ENCODE assay signal across 7 cellular contexts in the genomic region with DNA sequence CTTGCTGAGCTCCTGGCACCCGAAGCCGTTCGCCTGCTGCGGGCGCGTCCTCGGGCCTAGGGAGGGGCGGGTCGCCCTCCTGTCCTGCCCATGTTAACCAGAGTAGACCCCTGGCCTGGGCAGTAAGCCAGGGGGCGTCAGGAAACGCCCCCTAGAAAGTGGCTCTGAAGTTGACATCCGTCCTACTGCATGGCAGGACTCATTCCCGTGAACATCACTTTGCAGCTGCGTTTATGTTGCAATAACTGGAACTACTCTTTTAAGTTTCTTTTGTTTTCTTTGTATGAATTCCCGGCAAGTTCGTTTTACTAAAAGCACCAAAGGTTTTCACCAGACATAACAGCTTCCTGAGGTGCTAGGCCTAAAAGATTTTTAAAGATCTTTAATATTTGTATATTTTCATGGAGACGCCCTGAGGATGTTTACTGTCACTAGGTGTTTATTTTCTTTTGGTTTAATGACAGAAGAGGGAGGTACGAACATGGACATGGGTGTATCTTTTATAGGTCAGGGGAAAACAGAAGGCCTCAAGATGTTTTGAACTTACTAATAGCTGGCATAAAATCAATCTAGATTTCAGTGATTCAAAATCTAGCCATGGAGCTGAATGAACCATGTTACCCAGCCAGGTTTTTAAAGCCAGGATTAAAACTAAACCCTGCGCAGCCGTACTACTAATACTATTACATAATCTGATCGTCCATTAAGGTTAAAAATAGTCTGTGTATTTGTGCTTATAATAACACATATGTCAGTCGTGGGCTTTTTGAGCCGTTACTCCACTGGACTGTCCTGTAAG. TPM values are rescaled to one million over a fixed set of nuclear protein-coding genes. Genes with fewer than 3 reads are reported as not detected.
DNase-seq lines count a peak whose midpoint lies in the region; ATAC-seq and TF ChIP-seq lines count a peak whose summit lies in the region.

No MANE protein-coding gene starts in this region.

- H3K4me2 ChIP-seq in Loucy (ENCODE audit: low read depth, low read length, poor library complexity, severe bottlenecking) = peak overlapping the region; percentile 87

- H3K9me3 ChIP-seq in Loucy (ENCODE audit: insufficient read depth, low read depth, low read length) (no peaks in the 10 kb centered on the region), adipocyte (ENCODE audit: control insufficient read depth, low read length) (no peaks in the 10 kb centered on the region), gastrocnemius medialis (no peaks in the 10 kb centered on the region)

- H3K4me1 ChIP-seq in Loucy (ENCODE audit: insufficient read depth, low read length, poor library complexity, severe bottlenecking) (peaks cover 52% of the 10 kb centered on the region), adipocyte (ENCODE audit: control insufficient read depth, insufficient read depth, low read length) (peaks cover 34% of the 10 kb centered on the region), gastrocnemius medialis (peaks cover 32 to 48% of the 10 kb centered on the region in 2 donors)

- peak; percentile 9 for ATAC-seq in GM18519 (IDR thresholded peaks at IDR 0.05; ENCODE audit: low FRiP score, unreplicated experiment)
- ATAC-seq in gastrocnemius medialis = peak; percentile 52 to 63
- no peak for ATAC-seq in GM18907 (IDR thresholded peaks at IDR 0.05; ENCODE audit: unreplicated experiment)
- no peak for ATAC-seq in HG02571 (IDR thresholded peaks at IDR 0.05; ENCODE audit: unreplicated experiment)

- peak overlapping the region; percentile 99 to 100 (median 99) for H3K27ac ChIP-seq in gastrocnemius medialis

- intact Hi-C loops in gastrocnemius medialis (cut with DNase I; ENCODE audit: low total_unique reads) = loop anchor here (1.0 to 5.0 kb wide), 3 partner anchors 21 to 455 kb away; a partner anchor contains a TSS

- peak overlapping the region; percentile 97 for H2AFZ ChIP-seq in Loucy (ENCODE audit: low read length)

- peaks cover 44% of the 10 kb centered on the region for H4K20me1 ChIP-seq in Loucy (ENCODE audit: insufficient read depth, low read length, poor library complexity, severe bottlenecking)

- H3F3A ChIP-seq in Loucy (ENCODE audit: low read depth) = no peaks in the 10 kb centered on the region

- H3K27me3 ChIP-seq in Loucy (ENCODE audit: insufficient read depth, low read length, poor library complexity, severe bottlenecking) = no peaks in the 10 kb centered on the region
- no peaks in the 10 kb centered on the region for H3K27me3 ChIP-seq in adipocyte (replicated peaks; ENCODE audit: control insufficient read depth, insufficient read depth, low read length)
- H3K27me3 ChIP-seq in gastrocnemius medialis = no peaks in the 10 kb centered on the region

- H3K4me3 ChIP-seq in Loucy (ENCODE audit: low read length, poor library complexity, severe bottlenecking) = peak overlapping the region; percentile 80
- peak overlapping the region; percentile 89 for H3K4me3 ChIP-seq in adipocyte (ENCODE audit: low read length)
- peak overlapping the region; percentile 83 to 94 (median 91) for H3K4me3 ChIP-seq in gastrocnemius medialis

- peaks cover 71% of the 10 kb centered on the region for H3K79me2 ChIP-seq in Loucy (ENCODE audit: insufficient read depth, low read length)

- no peaks in the 10 kb centered on the region for H3K9me2 ChIP-seq in Loucy (replicated peaks; ENCODE audit: low read depth, low read length)

- peak in 1 of 2 donors; percentile 6 for TF ChIP-seq POLR2A in gastrocnemius medialis (IDR thresholded peaks at IDR 0.05)

- TF ChIP-seq CTCF in Loucy (conservative IDR thresholded peaks at IDR 0.05; ENCODE audit: low read length) (0 out of 2 replicates have a peak, but pooled peaks have one; percentile 10), gastrocnemius medialis (IDR thresholded peaks at IDR 0.05 in 4 of 5, conservative IDR thresholded peaks at IDR 0.05 in 1 of 5) (no peak)

- DNase-seq in adipocyte (ENCODE audit: low read depth) (peak; percentile 72), hepatic stellate cell (ENCODE audit: low spot score) (peak; percentile 24), gastrocnemius medialis (peak in 1 of 2 donors; percentile 28)

- in situ Hi-C loops in gastrocnemius medialis (cut with MboI; ENCODE audit: low sequenced_read_pairs in 4 of 4) = loop anchor here in 1 of 4 donors (5.0 kb wide), 1 partner anchor 315 kb away; no protein-coding TSS in a partner anchor

- H3K36me3 ChIP-seq in Loucy (ENCODE audit: insufficient read depth, low read length) (no peaks in the 10 kb centered on the region), adipocyte (ENCODE audit: control insufficient read depth, insufficient read depth, low read length, severe bottlenecking) (peaks cover 22% of the 10 kb centered on the region), gastrocnemius medialis (peaks cover 0 to 9% of the 10 kb centered on the region in 2 donors)

- H3K9ac ChIP-seq in Loucy (ENCODE audit: low read depth, low read length, poor library complexity, severe bottlenecking) (peak overlapping the region; percentile 92), adipocyte (ENCODE audit: low read length) (peak overlapping the region; percentile 100)

RNA-seq across cellular contexts. Expression of a gene that starts 1.0 kb away (rescaled TPM):
- total RNA-seq in gastrocnemius medialis = 10 to 100 TPM; 10.2 to 25.9 (median 15.8) TPM

RNA-seq across cellular contexts. Expression of a gene that starts 20.5 kb away (rescaled TPM):
- total RNA-seq in gastrocnemius medialis = 1 to 10 TPM; 5.9 to 6.8 (median 6.4) TPM

Comparison
In these comparisons a context has a peak if more than half of its experiments do, and no peak if none do; other contexts are left out.
1. ATAC-seq: peak in GM18519 (single experiment) and gastrocnemius medialis (2 of 2); none in GM18907 (single experiment) and HG02571 (single experiment).
2. Peak in every context shown above with its lines, with median percentiles within 50 percentile points of each other: H3K4me3 ChIP-seq.